ENCODE assay signal across 28 cellular contexts in genomic region chr2:69456154-69456553, GRCh38.
"Had no signal": no experiment of that assay in that cellular context is flagged by ENCODE, and none has a peak within 500 bp of the region (broad histone marks: within the 10 kb centered on the region; RNA-seq: fewer than 3 reads in every experiment).

No MANE protein-coding gene starts in this region.

- H3K9me3 Mint-ChIP-seq: activated CD4-positive, alpha-beta T cell treated with anti-CD3 and anti-CD28 coated beads, Interleukin-2, amount 10 ng/mL, durations not matched to agents 7 days and 5 days; activated naive CD4-positive, alpha-beta T cell treated with anti-CD3 and anti-CD28 coated beads for 36 hours; activated naive CD8-positive, alpha-beta T cell treated with anti-CD3 and anti-CD28 coated beads, Interleukin-2, amount 50 U/mL, for 24 hours; activated T-cell treated with anti-CD3 and anti-CD28 coated beads, Interleukin-2, amount 50 U/mL, for 24 hours; activated T-helper 2 cell treated with anti-CD3 and anti-CD28 coated beads, Interferon-gamma antibody, Interleukin-2, Interleukin-4, amounts not matched to agents 10 μg/mL and 5 μg/mL and 100 μg/mL, durations not matched to agents 14 hours and 24 hours and 36 hours; brain had no signal

- H3K4me3 Mint-ChIP-seq: activated CD4-positive, alpha-beta T cell treated with anti-CD3 and anti-CD28 coated beads for 36 hours; activated CD4-positive, alpha-beta T cell treated with anti-CD3 and anti-CD28 coated beads, Interleukin-2, amount 10 ng/mL, durations not matched to agents 7 days and 5 days; activated CD8-positive, alpha-beta T cell treated with anti-CD3 and anti-CD28 coated beads, Interleukin-2, amount 10 ng/mL, durations not matched to agents 7 days and 5 days; activated naive CD4-positive, alpha-beta T cell treated with anti-CD3 and anti-CD28 coated beads for 36 hours; activated naive CD8-positive, alpha-beta T cell; activated naive CD8-positive, alpha-beta T cell treated with anti-CD3 and anti-CD28 coated beads, Interleukin-2, amount 50 U/mL, for 24 hours; activated T-cell treated with anti-CD3 and anti-CD28 coated beads, Interleukin-2, amount 50 U/mL, for 24 hours; brain had no signal

- H3K27me3 ChIP-seq: MG63 had no signal

- H3K36me3 Mint-ChIP-seq: brain had no signal

- H3K27ac Mint-ChIP-seq: activated CD4-positive, alpha-beta T cell treated with anti-CD3 and anti-CD28 coated beads for 36 hours; activated CD4-positive, alpha-beta T cell treated with anti-CD3 and anti-CD28 coated beads, Interleukin-2, amount 10 ng/mL, durations not matched to agents 7 days and 5 days; activated CD8-positive, alpha-beta T cell treated with anti-CD3 and anti-CD28 coated beads, Interleukin-2, amount 10 ng/mL, durations not matched to agents 7 days and 5 days; activated naive CD4-positive, alpha-beta T cell treated with anti-CD3 and anti-CD28 coated beads for 36 hours; activated naive CD8-positive, alpha-beta T cell treated with anti-CD3 and anti-CD28 coated beads, Interleukin-2, amount 50 U/mL, for 24 hours; activated T-cell treated with anti-CD3 and anti-CD28 coated beads, Interleukin-2, amount 50 U/mL, for 24 hours; activated T-helper 2 cell treated with anti-CD3 and anti-CD28 coated beads, Interferon-gamma antibody, Interleukin-2, Interleukin-4, amounts not matched to agents 10 μg/mL and 5 μg/mL and 100 μg/mL, durations not matched to agents 14 hours and 24 hours and 36 hours; brain had no signal

- H3K9me3 ChIP-seq: MG63 had no signal

- H3K36me3 ChIP-seq: MG63 had no signal

- ATAC-seq: activated CD4-positive, alpha-beta T cell treated with anti-CD3 and anti-CD28 coated beads for 36 hours; activated CD4-positive, CD25-positive, alpha-beta regulatory T cell treated with anti-CD3 and anti-CD28 coated beads, Interleukin-2, amount 50 U/mL, for 24 hours; activated CD8-positive, alpha-beta T cell treated with anti-CD3 and anti-CD28 coated beads, Interleukin-2, amount 10 ng/mL, durations not matched to agents 7 days and 5 days; activated naive CD8-positive, alpha-beta T cell treated with anti-CD3 and anti-CD28 coated beads, Interleukin-2, amount 50 U/mL, for 24 hours had no signal

- DNase-seq: activated CD4-positive, alpha-beta T cell treated with anti-CD3 and anti-CD28 coated beads for 36 hours; activated CD4-positive, alpha-beta T cell treated with anti-CD3 and anti-CD28 coated beads, Interleukin-2, amount 10 ng/mL, durations not matched to agents 7 days and 5 days; activated CD4-positive, alpha-beta T cell treated with anti-CD3 and anti-CD28 coated beads, Interleukin-2, amount 50 U/mL, for 48 hours; activated CD8-positive, alpha-beta T cell treated with anti-CD3 and anti-CD28 coated beads, Interleukin-2, amount 10 ng/mL, durations not matched to agents 7 days and 5 days; activated gamma-delta T cell; activated naive CD4-positive, alpha-beta T cell treated with anti-CD3 and anti-CD28 coated beads for 36 hours; activated naive CD8-positive, alpha-beta T cell treated with anti-CD3 and anti-CD28 coated beads, Interleukin-2, amount 50 U/mL, for 24 hours; activated T-cell treated with anti-CD3 and anti-CD28 coated beads, Interleukin-2, amount 50 U/mL, for 24 hours; anterior cingulate cortex; caudate nucleus; cerebellar nuclear complex; Kasumi-1; KG1; MG63; NCI-H1092; NCI-H1436 treated with DMSO at 0.1 percent for 48 hours; NCI-H1694 treated with DMSO at 0.1 percent for 48 hours; NCI-H2029; NCI-H510A; NCI-H526; NCI-H748 treated with DMSO at 0.1 percent for 48 hours; Right ventricle myocardium superior; SW 1271; T1000 had no signal

- H3K27me3 Mint-ChIP-seq: activated CD4-positive, alpha-beta T cell treated with anti-CD3 and anti-CD28 coated beads for 36 hours; activated CD4-positive, alpha-beta T cell treated with anti-CD3 and anti-CD28 coated beads, Interleukin-2, amount 10 ng/mL, durations not matched to agents 7 days and 5 days; activated naive CD8-positive, alpha-beta T cell; activated naive CD8-positive, alpha-beta T cell treated with anti-CD3 and anti-CD28 coated beads, Interleukin-2, amount 50 U/mL, for 24 hours; activated T-cell treated with anti-CD3 and anti-CD28 coated beads, Interleukin-2, amount 50 U/mL, for 24 hours; brain had no signal

- H3K4me3 ChIP-seq: MG63 had no signal
